7 cellular contexts compared by ENCODE assay signal in genomic region chr11:46826310-46827044, GRCh38.
A peak's percentile ranks its signal among the peaks of the same experiment; 100 is the strongest.
DNase-seq lines count a peak whose midpoint lies in the region; ATAC-seq lines count a peak whose summit lies in the region.

No MANE protein-coding gene starts in this region.

- DNase-seq in NCI-H774 (lab: John Stamatoyannopoulos, UW) (peak; percentile 51), activated T-cell treated with anti-CD3 and anti-CD28 coated beads for 4 hours (peak; percentile 54), epithelial cell of prostate (ENCODE audit: low read depth, low spot score) (no peak), middle frontal gyrus (ENCODE audit: extremely low spot score, low spot score) (peak; percentile 63)
- peak; percentile 46 to 60 for DNase-seq in stimulated activated CD8-positive, alpha-beta memory T cell treated with anti-CD3 and anti-CD28 coated beads, Interleukin-2, amount 100 ng/mL, for 1 hour (ENCODE audit: low read depth in 2 of 2)

- peak overlapping the region; percentile 54 for H3K27ac ChIP-seq in epithelial cell of prostate

- ATAC-seq in GM18858 (IDR thresholded peaks at IDR 0.05; ENCODE audit: unreplicated experiment) (peak; percentile 85), HG02973 (IDR thresholded peaks at IDR 0.05; ENCODE audit: unreplicated experiment) (peak; percentile 95)
